8 cellular contexts compared by ENCODE assay signal in genomic region chr18:9474103-9474982, GRCh38. TPM values are rescaled to one million over a fixed set of nuclear protein-coding genes. Genes with fewer than 3 reads are reported as not detected.
A peak's percentile ranks its signal among the peaks of the same experiment; 100 is the strongest.
DNase-seq lines count a peak whose midpoint lies in the region; ATAC-seq and TF ChIP-seq lines count a peak whose summit lies in the region.

No MANE protein-coding gene starts in this region.

- H3K27ac Mint-ChIP-seq in activated naive CD8-positive, alpha-beta T cell treated with anti-CD3 and anti-CD28 coated beads for 36 hours, result peak overlapping the region; percentile 92

- TF ChIP-seq POLR2A in erythroblast (IDR thresholded peaks at IDR 0.05; ENCODE audit: low read length), result no peak

- H3K9me3 ChIP-seq in heart right ventricle (peaks cover 0 to 11% (median 0%) of the 10 kb centered on the region in 11 donors), psoas muscle (peaks cover 3% of the 10 kb centered on the region)

- H3K27me3 Mint-ChIP-seq in activated naive CD8-positive, alpha-beta T cell treated with anti-CD3 and anti-CD28 coated beads for 36 hours, result no peaks in the 10 kb centered on the region

- peaks cover 15% of the 10 kb centered on the region for H3K36me3 Mint-ChIP-seq in activated naive CD8-positive, alpha-beta T cell treated with anti-CD3 and anti-CD28 coated beads for 36 hours

- DNase-seq in NCI-H2029 (lab: John Stamatoyannopoulos, UW), result peak; percentile 53
- DNase-seq in NCI-H2029 treated with DMSO at 0.1 percent for 48 hours (lab: John Stamatoyannopoulos, UW), result no peak
- peak; percentile 76 for DNase-seq in NCI-H1048 (lab: John Stamatoyannopoulos, UW)
- DNase-seq in activated naive CD8-positive, alpha-beta T cell treated with anti-CD3 and anti-CD28 coated beads for 36 hours, result no peak
- peak in 1 of 2 donors; percentile 5 for DNase-seq in heart right ventricle
- no peak for DNase-seq in psoas muscle
- no peak for DNase-seq in UCSD-AML1 (lab: John Stamatoyannopoulos, UW; ENCODE audit: unreplicated experiment)
- DNase-seq in erythroblast (lab: John Stamatoyannopoulos, UW), result no peak

- TF ChIP-seq CTCF in heart right ventricle (IDR thresholded peaks at IDR 0.05) (peak in 1 of 9 donors; percentile 26), psoas muscle (IDR thresholded peaks at IDR 0.05) (no peak)

- intact Hi-C loops in heart right ventricle (cut with DNase I) (loop anchor here in 2 of 10 donors (2.0 to 10.0 kb wide), 3 partner anchors 60 to 142 kb away; partner anchors contain the start of gene TWSG1 (in 2 of the 2)), psoas muscle (cut with DNase I) (loop anchor here in 1 of 2 donors (5.0 kb wide), 1 partner anchor 57 kb away; no protein-coding TSS in a partner anchor)

- WGBS in heart right ventricle, 2 donors, result 23 to 27% methylated on average over 37 of the region's 37 CpGs
- WGBS in psoas muscle, 3 donors, result 25 to 26% (median 26%) methylated on average over 37 of the region's 37 CpGs

- peaks cover 0 to 29% (median 22%) of the 10 kb centered on the region in 9 donors for H3K4me1 ChIP-seq in heart right ventricle
- H3K4me1 ChIP-seq in psoas muscle, result peaks cover 6% of the 10 kb centered on the region

- peak; percentile 72 to 90 (median 84) for ATAC-seq in heart right ventricle
- ATAC-seq in psoas muscle, result peak; percentile 66 to 85 (median 74)

- peak overlapping the region; percentile 89 for H3K4me3 Mint-ChIP-seq in activated naive CD8-positive, alpha-beta T cell treated with anti-CD3 and anti-CD28 coated beads for 36 hours

- H3K4me1 Mint-ChIP-seq in activated naive CD8-positive, alpha-beta T cell treated with anti-CD3 and anti-CD28 coated beads for 36 hours, result peaks cover 19% of the 10 kb centered on the region

- H3K4me3 ChIP-seq in heart right ventricle, result peak overlapping the region; percentile 46 to 98 (median 88)
- H3K4me3 ChIP-seq in psoas muscle, result peak overlapping the region; percentile 87

- peak overlapping the region; percentile 81 to 97 (median 93) for H3K27ac ChIP-seq in heart right ventricle
- peak overlapping the region; percentile 87 for H3K27ac ChIP-seq in psoas muscle

- peaks cover 6% of the 10 kb centered on the region for H3K9me3 Mint-ChIP-seq in activated naive CD8-positive, alpha-beta T cell treated with anti-CD3 and anti-CD28 coated beads for 36 hours

- H3K36me3 ChIP-seq in heart right ventricle (peaks cover 0 to 13% (median 0%) of the 10 kb centered on the region in 9 donors), psoas muscle (ENCODE audit: insufficient read depth in 1 of 2, low read depth in 1 of 2) (peaks cover 0 to 15% of the 10 kb centered on the region in 2 donors)

- no peaks in the 10 kb centered on the region for H3K27me3 ChIP-seq in heart right ventricle
- H3K27me3 ChIP-seq in psoas muscle (ENCODE audit: insufficient read depth in 3 of 3, low read length in 2 of 3), result no peaks in the 10 kb centered on the region

RNA-seq across cellular contexts. Expression of gene RALBP1, which starts 1.0 kb away (rescaled TPM):
- 10 to 100 TPM; 46.9 to 47.1 TPM for total RNA-seq in activated naive CD8-positive, alpha-beta T cell treated with anti-CD3 and anti-CD28 coated beads for 36 hours
- total RNA-seq in heart right ventricle (10 to 100 TPM; 39.3 to 53.8 (median 41.8) TPM), psoas muscle (10 to 100 TPM; 28.7 to 42.6 (median 39.6) TPM)
- polyA plus RNA-seq in heart right ventricle (10 to 100 TPM; 23.1 to 29.9 TPM), psoas muscle (10 to 100 TPM; 32.7 to 85.0 (median 32.8) TPM)

Comparison
In these comparisons a context has a peak if more than half of its experiments do, and no peak if none do; other contexts are left out.
1. DNase-seq: peak in NCI-H2029 (single experiment) and NCI-H1048 (single experiment); none in NCI-H2029 treated with DMSO at 0.1 percent for 48 hours (single experiment), activated naive CD8-positive, alpha-beta T cell treated with anti-CD3 and anti-CD28 coated beads for 36 hours (single experiment), psoas muscle (0 of 2), UCSD-AML1 (single experiment) and erythroblast (0 of 2).